Comparison of ENCODE assay signal across 1 cellular context in genomic region chr3:16498130-16498890, GRCh38.
TF ChIP-seq lines count a peak whose summit lies in the region.

No MANE protein-coding gene starts in this region.

TF ChIP-seq in GM12878, 131 proteins besides CTCF, POLR2A, EP300 and RAD21:
- peak; percentile 67; the same call in 1 of the 2 replicates for TF ChIP-seq ZNF24 (IDR thresholded peaks at IDR 0.05)
- 0 out of 2 replicates have a peak, but pooled peaks have one; percentile 29 for TF ChIP-seq GABPA (IDR thresholded peaks at IDR 0.05; ENCODE audit: low read depth)
- TF ChIP-seq SPI1 (IDR thresholded peaks at IDR 0.05; ENCODE audit: borderline replicate concordance, insufficient read depth, low read depth, low read length), result peak; percentile 71; the same call in 1 of the 2 replicates
- TF ChIP-seq RAD51 (IDR thresholded peaks at IDR 0.05), result no peak
- peak; percentile 60 for TF ChIP-seq PKNOX1 (IDR thresholded peaks at IDR 0.05)
- no peak for TF ChIP-seq BCL3 (IDR thresholded peaks at IDR 0.05; ENCODE audit: borderline replicate concordance, insufficient read depth, low read depth, low read length, poor library complexity, severe bottlenecking)
- TF ChIP-seq, protein P1, sequence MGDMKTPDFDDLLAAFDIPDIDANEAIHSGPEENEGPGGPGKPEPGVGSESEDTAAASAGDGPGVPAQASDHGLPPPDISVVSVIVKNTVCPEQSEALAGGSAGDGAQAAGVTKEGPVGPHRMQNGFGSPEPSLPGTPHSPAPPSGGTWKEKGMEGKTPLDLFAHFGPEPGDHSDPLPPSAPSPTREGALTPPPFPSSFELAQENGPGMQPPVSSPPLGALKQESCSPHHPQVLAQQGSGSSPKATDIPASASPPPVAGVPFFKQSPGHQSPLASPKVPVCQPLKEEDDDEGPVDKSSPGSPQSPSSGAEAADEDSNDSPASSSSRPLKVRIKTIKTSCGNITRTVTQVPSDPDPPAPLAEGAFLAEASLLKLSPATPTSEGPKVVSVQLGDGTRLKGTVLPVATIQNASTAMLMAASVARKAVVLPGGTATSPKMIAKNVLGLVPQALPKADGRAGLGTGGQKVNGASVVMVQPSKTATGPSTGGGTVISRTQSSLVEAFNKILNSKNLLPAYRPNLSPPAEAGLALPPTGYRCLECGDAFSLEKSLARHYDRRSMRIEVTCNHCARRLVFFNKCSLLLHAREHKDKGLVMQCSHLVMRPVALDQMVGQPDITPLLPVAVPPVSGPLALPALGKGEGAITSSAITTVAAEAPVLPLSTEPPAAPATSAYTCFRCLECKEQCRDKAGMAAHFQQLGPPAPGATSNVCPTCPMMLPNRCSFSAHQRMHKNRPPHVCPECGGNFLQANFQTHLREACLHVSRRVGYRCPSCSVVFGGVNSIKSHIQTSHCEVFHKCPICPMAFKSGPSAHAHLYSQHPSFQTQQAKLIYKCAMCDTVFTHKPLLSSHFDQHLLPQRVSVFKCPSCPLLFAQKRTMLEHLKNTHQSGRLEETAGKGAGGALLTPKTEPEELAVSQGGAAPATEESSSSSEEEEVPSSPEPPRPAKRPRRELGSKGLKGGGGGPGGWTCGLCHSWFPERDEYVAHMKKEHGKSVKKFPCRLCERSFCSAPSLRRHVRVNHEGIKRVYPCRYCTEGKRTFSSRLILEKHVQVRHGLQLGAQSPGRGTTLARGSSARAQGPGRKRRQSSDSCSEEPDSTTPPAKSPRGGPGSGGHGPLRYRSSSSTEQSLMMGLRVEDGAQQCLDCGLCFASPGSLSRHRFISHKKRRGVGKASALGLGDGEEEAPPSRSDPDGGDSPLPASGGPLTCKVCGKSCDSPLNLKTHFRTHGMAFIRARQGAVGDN (IDR thresholded peaks at IDR 0.05), result 0 out of 2 replicates have a peak, but pooled peaks have one; percentile 32
- TF ChIP-seq POLR2AphosphoS5 (IDR thresholded peaks at IDR 0.05; ENCODE audit: low read length), result peak; percentile 9; the same call in 1 of the 2 replicates
TF ChIP-seq in GM12878: peak in this region for 6.
